ENCODE assay signal across 13 cellular contexts in the genomic region with DNA sequence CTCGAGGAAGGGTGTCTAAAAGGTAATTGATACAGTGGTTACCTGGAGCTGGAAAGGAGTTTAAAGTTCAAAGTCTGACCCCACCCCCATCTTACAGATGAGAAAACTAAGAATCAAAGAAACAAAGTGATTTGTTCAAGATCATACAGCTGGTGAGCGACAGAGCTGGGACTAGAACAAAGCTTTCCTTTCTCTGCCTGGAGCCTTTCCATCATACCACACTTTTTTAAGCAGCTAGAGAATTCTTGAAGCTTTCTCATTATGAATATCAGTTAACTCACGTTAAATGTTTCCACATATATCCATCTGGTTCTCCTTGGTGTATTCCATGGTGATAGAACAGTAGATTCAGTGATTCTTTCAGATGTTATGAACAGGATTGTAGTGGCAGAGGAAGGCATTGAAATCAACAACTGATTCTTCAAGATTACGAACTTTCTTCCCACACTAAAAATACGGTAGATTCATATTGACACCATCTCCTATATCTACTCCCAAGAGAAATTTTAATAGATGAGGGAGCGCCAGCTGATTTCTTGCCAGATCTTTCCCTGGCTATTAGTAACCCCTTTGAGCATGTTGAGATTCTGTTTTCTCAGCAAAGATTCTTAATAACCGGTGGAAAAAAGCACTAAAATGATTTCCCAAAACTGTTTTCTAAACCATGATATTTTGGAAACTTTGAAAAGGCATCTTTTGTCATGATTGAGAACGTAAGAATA.
DNase-seq lines count a peak whose midpoint lies in the region; ATAC-seq, FAIRE-seq and TF ChIP-seq lines count a peak whose summit lies in the region.
"Had no signal": no experiment of that assay in that cellular context is flagged by ENCODE, and none has a peak within 500 bp of the region (broad histone marks: within the 10 kb centered on the region; RNA-seq: fewer than 3 reads in every experiment).

No MANE protein-coding gene starts in this region.

- H3K79me2 ChIP-seq in astrocyte (ENCODE audit: insufficient read depth, low read length), result no peaks in the 10 kb centered on the region
- H3K79me2 ChIP-seq in osteoblast (ENCODE audit: insufficient read depth, low read length), result no peaks in the 10 kb centered on the region
- H3K79me2 ChIP-seq in Karpas-422 (ENCODE audit: low read length), result no peaks in the 10 kb centered on the region

- no peaks in the 10 kb centered on the region for H3K27me3 Mint-ChIP-seq in astrocyte (ENCODE audit: low read depth, unreplicated experiment)

- FAIRE-seq in astrocyte (lab: Jason Lieb, UNC), result peak; percentile 74

- H3K9me2 ChIP-seq in Karpas-422 (replicated peaks; ENCODE audit: insufficient read depth, low read length), result no peaks in the 10 kb centered on the region

- peaks cover 1% of the 10 kb centered on the region for H3K4me1 Mint-ChIP-seq in astrocyte (ENCODE audit: low read depth, unreplicated experiment)

- H3K27ac Mint-ChIP-seq in astrocyte (ENCODE audit: unreplicated experiment), result no peak overlapping the region

- TF ChIP-seq CTCF in astrocyte (IDR thresholded peaks at IDR 0.05; ENCODE audit: insufficient read depth, low read depth, low read length) (no peak), osteoblast (IDR thresholded peaks at IDR 0.05; ENCODE audit: extremely low read depth, low read depth, low read length) (no peak), heart right ventricle (IDR thresholded peaks at IDR 0.05) (no peak)

- ATAC-seq in heart right ventricle (no peak), HG02610 (IDR thresholded peaks at IDR 0.05; ENCODE audit: unreplicated experiment) (no peak)

- H3K4me3 Mint-ChIP-seq in astrocyte (ENCODE audit: unreplicated experiment), result no peak overlapping the region

- peaks cover 11% of the 10 kb centered on the region for H3K36me3 Mint-ChIP-seq in astrocyte (ENCODE audit: low read depth, unreplicated experiment)

- no peak overlapping the region for H3K27ac ChIP-seq in astrocyte (ENCODE audit: low read depth, low read length)
- H3K27ac ChIP-seq in osteoblast (ENCODE audit: low read depth, low read length), result peak overlapping the region; percentile 21
- no peak overlapping the region for H3K27ac ChIP-seq in heart right ventricle
- H3K27ac ChIP-seq in Karpas-422 (ENCODE audit: low read length), result no peak overlapping the region
- H3K27ac ChIP-seq: HL-60, PC-9 had no signal

- no peak for DNase-seq in astrocyte (ENCODE audit: low read depth)
- DNase-seq in foreskin melanocyte, result peak; percentile 42
- DNase-seq in osteoblast (ENCODE audit: insufficient read length, low spot score, missing footprints), result peak; percentile 14
- no peak for DNase-seq in heart right ventricle
- no peak for DNase-seq in activated CD4-positive, alpha-beta T cell treated with anti-CD3 and anti-CD28 coated beads for 48 hours
- DNase-seq in Karpas-422, result no peak
- DNase-seq: DMS 273 treated with DMSO at 0.1 percent for 48 hours, GOT3, NCI-H2107, NCI-H69, PC-9 had no signal

- H3K36me3 ChIP-seq in astrocyte (ENCODE audit: insufficient read depth, low read length) (peaks cover 24% of the 10 kb centered on the region), osteoblast (ENCODE audit: insufficient read depth, low read length) (peaks cover 46% of the 10 kb centered on the region), heart right ventricle (no peaks in the 10 kb centered on the region), Karpas-422 (ENCODE audit: insufficient read depth, low read length) (no peaks in the 10 kb centered on the region)

- H3K9me3 Mint-ChIP-seq in astrocyte (ENCODE audit: unreplicated experiment), result no peaks in the 10 kb centered on the region

- H3K4me2 ChIP-seq in astrocyte (ENCODE audit: low read length), result no peak overlapping the region
- no peak overlapping the region for H3K4me2 ChIP-seq in osteoblast (ENCODE audit: insufficient read depth, low read length)
- H3K4me2 ChIP-seq in Karpas-422 (ENCODE audit: low read depth, low read length, poor library complexity, severe bottlenecking), result no peak overlapping the region
- H3K4me2 ChIP-seq: PC-9 had no signal

- H3K9me3 ChIP-seq in astrocyte (ENCODE audit: insufficient read depth, low read depth, low read length) (no peaks in the 10 kb centered on the region), osteoblast (ENCODE audit: low read depth, low read length) (no peaks in the 10 kb centered on the region), heart right ventricle (no peaks in the 10 kb centered on the region), Karpas-422 (ENCODE audit: low read length) (no peaks in the 10 kb centered on the region)

- no peak overlapping the region for H2AFZ ChIP-seq in astrocyte (ENCODE audit: low read depth, low read length)
- no peak overlapping the region for H2AFZ ChIP-seq in osteoblast (ENCODE audit: low read length)
- no peak overlapping the region for H2AFZ ChIP-seq in Karpas-422 (ENCODE audit: low read length)
- H2AFZ ChIP-seq: PC-9 had no signal

- 69 to 73% methylated on average over 8 of the region's 8 CpGs for WGBS in heart right ventricle, 2 donors

- intact Hi-C loops in heart right ventricle (cut with DNase I), result no loop called here

- H3K4me1 ChIP-seq in astrocyte (ENCODE audit: insufficient read depth, low read length), result peaks cover 4% of the 10 kb centered on the region
- H3K4me1 ChIP-seq in osteoblast (ENCODE audit: insufficient read depth, low read length), result peaks cover 17% of the 10 kb centered on the region
- peaks cover 0 to 52% (median 17%) of the 10 kb centered on the region in 9 donors for H3K4me1 ChIP-seq in heart right ventricle
- H3K4me1 ChIP-seq in Karpas-422 (ENCODE audit: low read length), result peaks cover 3% of the 10 kb centered on the region; the same call in 1 of the 2 replicates

- H3K27me3 ChIP-seq in astrocyte (ENCODE audit: insufficient read depth, low read length) (no peaks in the 10 kb centered on the region), osteoblast (ENCODE audit: insufficient read depth, low read length) (no peaks in the 10 kb centered on the region), heart right ventricle (no peaks in the 10 kb centered on the region), Karpas-422 (ENCODE audit: low read length) (no peaks in the 10 kb centered on the region)

- H4K20me1 ChIP-seq in astrocyte (ENCODE audit: insufficient read depth, low read length) (no peaks in the 10 kb centered on the region), osteoblast (ENCODE audit: insufficient read depth, low read length) (no peaks in the 10 kb centered on the region), Karpas-422 (ENCODE audit: insufficient read depth, low read depth, low read length) (no peaks in the 10 kb centered on the region)

- H3K4me3 ChIP-seq in astrocyte (ENCODE audit: insufficient read depth, low read depth, low read length) (no peak overlapping the region), osteoblast (ENCODE audit: insufficient read depth, low read length) (no peak overlapping the region), heart right ventricle (no peak overlapping the region), Karpas-422 (ENCODE audit: low read length) (no peak overlapping the region)
- H3K4me3 ChIP-seq: PC-9 had no signal

- H3K9ac ChIP-seq in astrocyte (ENCODE audit: low read length) (no peak overlapping the region), Karpas-422 (ENCODE audit: low read length) (no peak overlapping the region)

Comparison
In these comparisons a context has a peak if more than half of its experiments do, and no peak if none do; other contexts are left out.
1. DNase-seq: peak in foreskin melanocyte (single experiment) and osteoblast (single experiment); none in astrocyte (single experiment), heart right ventricle (0 of 2), activated CD4-positive, alpha-beta T cell treated with anti-CD3 and anti-CD28 coated beads for 48 hours (single experiment) and Karpas-422 (single experiment).